ENCODE assay signal across 16 cellular contexts in the genomic region with DNA sequence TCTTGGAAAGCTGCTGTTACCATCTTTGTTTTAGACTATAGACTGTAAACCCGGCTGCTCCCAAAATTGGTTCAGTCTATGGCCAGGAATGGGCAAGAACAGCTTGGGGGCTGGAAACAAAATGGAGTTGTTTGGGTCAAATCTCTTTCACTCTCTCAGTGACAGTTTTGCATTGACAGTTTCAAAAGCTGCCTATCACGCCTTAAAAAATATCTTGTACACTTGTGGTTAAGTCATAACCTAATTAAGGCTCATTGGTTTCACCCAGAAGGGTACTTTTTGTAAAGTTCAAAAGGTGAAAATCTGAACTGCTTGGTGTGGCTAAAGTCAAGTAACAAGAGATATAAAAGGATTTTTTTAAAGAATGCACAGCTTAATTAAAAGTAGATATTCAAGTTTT.
DNase-seq lines count a peak whose midpoint lies in the region; ATAC-seq, FAIRE-seq and TF ChIP-seq lines count a peak whose summit lies in the region.
"Had no signal": no experiment of that assay in that cellular context is flagged by ENCODE, and none has a peak within 500 bp of the region (broad histone marks: within the 10 kb centered on the region; RNA-seq: fewer than 3 reads in every experiment).

No MANE protein-coding gene starts in this region.

- H2AFZ ChIP-seq in OCI-LY3 (ENCODE audit: low read depth, low read length): 0 out of 2 replicates have a peak overlapping the region, but pooled peaks have one; percentile 39

- no peak for FAIRE-seq in frontal cortex (lab: Jason Lieb, UNC)
- FAIRE-seq: pancreas had no signal

- no peaks in the 10 kb centered on the region for H3K36me3 Mint-ChIP-seq in natural killer cell
- H3K36me3 Mint-ChIP-seq: CD8-positive, alpha-beta T cell had no signal

- H3K4me1 ChIP-seq in OCI-LY3 (ENCODE audit: low read length): 0 out of 2 replicates have a peak, but pooled peaks cover 5% of the 10 kb centered on the region
- H3K4me1 ChIP-seq: pancreas, thyroid gland had no signal

- H3K27ac ChIP-seq in OCI-LY3 (ENCODE audit: low read length): no peak overlapping the region
- H3K27ac ChIP-seq: pancreas, thyroid gland had no signal

- no peaks in the 10 kb centered on the region for H3K27me3 Mint-ChIP-seq in natural killer cell (ENCODE audit: low read depth in 2 of 2)

- peaks cover 6 to 11% of the 10 kb centered on the region in 2 donors for H3K9me3 Mint-ChIP-seq in natural killer cell

- intact Hi-C loops in natural killer cell (cut with micrococcal nuclease): no loop called here

- H3K27me3 ChIP-seq in OCI-LY3 (ENCODE audit: low read depth, low read length): no peaks in the 10 kb centered on the region
- H3K27me3 ChIP-seq: pancreas, thyroid gland had no signal

- H3K27ac Mint-ChIP-seq in natural killer cell: no peak overlapping the region
- H3K27ac Mint-ChIP-seq: activated T-helper 1 cell treated with anti-CD3 and anti-CD28 coated beads, Interleukin-12 subunit alpha, Interleukin-12 subunit beta, Interleukin-2, Interleukin-4 antibody, amounts not matched to agents 30 ng/mL and 10 ng/mL and 1 ng/mL, durations not matched to agents 14 hours and 24 hours and 36 hours; CD8-positive, alpha-beta T cell had no signal

- H3K9me3 ChIP-seq in OCI-LY3 (ENCODE audit: insufficient read depth, low read length): no peaks in the 10 kb centered on the region
- H3K9me3 ChIP-seq: pancreas, thyroid gland had no signal

- H3K79me2 ChIP-seq in OCI-LY3 (ENCODE audit: low read length): no peaks in the 10 kb centered on the region

- H3K4me3 Mint-ChIP-seq in natural killer cell: no peak overlapping the region
- H3K4me3 Mint-ChIP-seq: activated T-helper 1 cell treated with anti-CD3 and anti-CD28 coated beads, Interleukin-12 subunit alpha, Interleukin-12 subunit beta, Interleukin-2, Interleukin-4 antibody, amounts not matched to agents 30 ng/mL and 10 ng/mL and 1 ng/mL, durations not matched to agents 14 hours and 24 hours and 36 hours; CD8-positive, alpha-beta T cell had no signal

- H3K9ac ChIP-seq in OCI-LY3 (ENCODE audit: low read length): no peak overlapping the region

- H3K4me3 ChIP-seq in OCI-LY3 (ENCODE audit: low read length): no peak overlapping the region
- H3K4me3 ChIP-seq: pancreas, thyroid gland had no signal

- DNase-seq in frontal cortex (ENCODE audit: low spot score in 2 of 2) (no peak), 8988T (no peak), natural killer cell (no peak)
- DNase-seq: activated CD4-positive, alpha-beta T cell treated with anti-CD3 and anti-CD28 coated beads for 4 hours; aorta; CD8-positive, alpha-beta T cell; GDM1; pancreas; SW 1271; thyroid gland had no signal

- no peak overlapping the region for H3K4me2 ChIP-seq in OCI-LY3 (ENCODE audit: low read length)

- peak; percentile 99 for ATAC-seq in GM18909 (IDR thresholded peaks at IDR 0.05; ENCODE audit: poor library complexity, unreplicated experiment)
- ATAC-seq in GM21723 (IDR thresholded peaks at IDR 0.05; ENCODE audit: unreplicated experiment): peak; percentile 87
- ATAC-seq in HG03097 (IDR thresholded peaks at IDR 0.05; ENCODE audit: low FRiP score, unreplicated experiment): peak; percentile 74
- no peak for ATAC-seq in natural killer cell
- no peak for ATAC-seq in SK-N-SH treated with all-trans-retinoic acid at 6 μM for 48 hours
- ATAC-seq: CD8-positive, alpha-beta T cell; pancreas had no signal

- no peaks in the 10 kb centered on the region for H3K4me1 Mint-ChIP-seq in natural killer cell

- TF ChIP-seq CTCF in OCI-LY3 (IDR thresholded peaks at IDR 0.05; ENCODE audit: low read depth, low read length) (no peak), natural killer cell (IDR thresholded peaks at IDR 0.05) (no peak)

- H4K20me1 ChIP-seq in OCI-LY3 (ENCODE audit: insufficient read depth, low read length): no peaks in the 10 kb centered on the region

- H3K36me3 ChIP-seq in OCI-LY3 (replicated peaks; ENCODE audit: low read depth, low read length): no peaks in the 10 kb centered on the region
- H3K36me3 ChIP-seq: pancreas, thyroid gland had no signal

TF ChIP-seq in SK-N-SH treated with all-trans-retinoic acid at 6 μM for 48 hours, 23 proteins besides CTCF, POLR2A, EP300 and RAD21:
- no peak for TF ChIP-seq ZC3H10 (CRISPR knock-in tag; IDR thresholded peaks at IDR 0.05)
- no peak for TF ChIP-seq ARNTL (CRISPR knock-in tag; IDR thresholded peaks at IDR 0.05; ENCODE audit: borderline replicate concordance, low read depth)
- TF ChIP-seq ZNF8 (CRISPR knock-in tag; IDR thresholded peaks at IDR 0.05): no peak
- TF ChIP-seq ESRRG (CRISPR knock-in tag; IDR thresholded peaks at IDR 0.05): no peak
- TF ChIP-seq CSDC2 (CRISPR knock-in tag; IDR thresholded peaks at IDR 0.05): no peak
- TF ChIP-seq, protein P1, sequence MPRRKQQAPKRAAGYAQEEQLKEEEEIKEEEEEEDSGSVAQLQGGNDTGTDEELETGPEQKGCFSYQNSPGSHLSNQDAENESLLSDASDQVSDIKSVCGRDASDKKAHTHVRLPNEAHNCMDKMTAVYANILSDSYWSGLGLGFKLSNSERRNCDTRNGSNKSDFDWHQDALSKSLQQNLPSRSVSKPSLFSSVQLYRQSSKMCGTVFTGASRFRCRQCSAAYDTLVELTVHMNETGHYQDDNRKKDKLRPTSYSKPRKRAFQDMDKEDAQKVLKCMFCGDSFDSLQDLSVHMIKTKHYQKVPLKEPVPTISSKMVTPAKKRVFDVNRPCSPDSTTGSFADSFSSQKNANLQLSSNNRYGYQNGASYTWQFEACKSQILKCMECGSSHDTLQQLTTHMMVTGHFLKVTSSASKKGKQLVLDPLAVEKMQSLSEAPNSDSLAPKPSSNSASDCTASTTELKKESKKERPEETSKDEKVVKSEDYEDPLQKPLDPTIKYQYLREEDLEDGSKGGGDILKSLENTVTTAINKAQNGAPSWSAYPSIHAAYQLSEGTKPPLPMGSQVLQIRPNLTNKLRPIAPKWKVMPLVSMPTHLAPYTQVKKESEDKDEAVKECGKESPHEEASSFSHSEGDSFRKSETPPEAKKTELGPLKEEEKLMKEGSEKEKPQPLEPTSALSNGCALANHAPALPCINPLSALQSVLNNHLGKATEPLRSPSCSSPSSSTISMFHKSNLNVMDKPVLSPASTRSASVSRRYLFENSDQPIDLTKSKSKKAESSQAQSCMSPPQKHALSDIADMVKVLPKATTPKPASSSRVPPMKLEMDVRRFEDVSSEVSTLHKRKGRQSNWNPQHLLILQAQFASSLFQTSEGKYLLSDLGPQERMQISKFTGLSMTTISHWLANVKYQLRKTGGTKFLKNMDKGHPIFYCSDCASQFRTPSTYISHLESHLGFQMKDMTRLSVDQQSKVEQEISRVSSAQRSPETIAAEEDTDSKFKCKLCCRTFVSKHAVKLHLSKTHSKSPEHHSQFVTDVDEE (CRISPR knock-in tag; IDR thresholded peaks at IDR 0.05): no peak
- TF ChIP-seq, protein P2, sequence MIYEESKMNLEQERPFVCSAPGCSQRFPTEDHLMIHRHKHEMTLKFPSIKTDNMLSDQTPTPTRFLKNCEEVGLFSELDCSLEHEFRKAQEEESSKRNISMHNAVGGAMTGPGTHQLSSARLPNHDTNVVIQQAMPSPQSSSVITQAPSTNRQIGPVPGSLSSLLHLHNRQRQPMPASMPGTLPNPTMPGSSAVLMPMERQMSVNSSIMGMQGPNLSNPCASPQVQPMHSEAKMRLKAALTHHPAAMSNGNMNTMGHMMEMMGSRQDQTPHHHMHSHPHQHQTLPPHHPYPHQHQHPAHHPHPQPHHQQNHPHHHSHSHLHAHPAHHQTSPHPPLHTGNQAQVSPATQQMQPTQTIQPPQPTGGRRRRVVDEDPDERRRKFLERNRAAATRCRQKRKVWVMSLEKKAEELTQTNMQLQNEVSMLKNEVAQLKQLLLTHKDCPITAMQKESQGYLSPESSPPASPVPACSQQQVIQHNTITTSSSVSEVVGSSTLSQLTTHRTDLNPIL (CRISPR knock-in tag; IDR thresholded peaks at IDR 0.05; ENCODE audit: low read depth): no peak
- TF ChIP-seq, protein P3, sequence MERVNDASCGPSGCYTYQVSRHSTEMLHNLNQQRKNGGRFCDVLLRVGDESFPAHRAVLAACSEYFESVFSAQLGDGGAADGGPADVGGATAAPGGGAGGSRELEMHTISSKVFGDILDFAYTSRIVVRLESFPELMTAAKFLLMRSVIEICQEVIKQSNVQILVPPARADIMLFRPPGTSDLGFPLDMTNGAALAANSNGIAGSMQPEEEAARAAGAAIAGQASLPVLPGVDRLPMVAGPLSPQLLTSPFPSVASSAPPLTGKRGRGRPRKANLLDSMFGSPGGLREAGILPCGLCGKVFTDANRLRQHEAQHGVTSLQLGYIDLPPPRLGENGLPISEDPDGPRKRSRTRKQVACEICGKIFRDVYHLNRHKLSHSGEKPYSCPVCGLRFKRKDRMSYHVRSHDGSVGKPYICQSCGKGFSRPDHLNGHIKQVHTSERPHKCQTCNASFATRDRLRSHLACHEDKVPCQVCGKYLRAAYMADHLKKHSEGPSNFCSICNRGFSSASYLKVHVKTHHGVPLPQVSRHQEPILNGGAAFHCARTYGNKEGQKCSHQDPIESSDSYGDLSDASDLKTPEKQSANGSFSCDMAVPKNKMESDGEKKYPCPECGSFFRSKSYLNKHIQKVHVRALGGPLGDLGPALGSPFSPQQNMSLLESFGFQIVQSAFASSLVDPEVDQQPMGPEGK (CRISPR knock-in tag; IDR thresholded peaks at IDR 0.05; ENCODE audit: borderline replicate concordance): no peak
- no peak for TF ChIP-seq ZFP30 (CRISPR knock-in tag; IDR thresholded peaks at IDR 0.05)
- TF ChIP-seq RARB (CRISPR knock-in tag; IDR thresholded peaks at IDR 0.05): no peak
- no peak for TF ChIP-seq TCF4 (CRISPR knock-in tag; IDR thresholded peaks at IDR 0.05; ENCODE audit: borderline replicate concordance)
- no peak for TF ChIP-seq TOX (CRISPR knock-in tag; IDR thresholded peaks at IDR 0.05; ENCODE audit: borderline replicate concordance)
- TF ChIP-seq ZNF565 (CRISPR knock-in tag; conservative IDR thresholded peaks at IDR 0.05; ENCODE audit: low read depth): no peak
- TF ChIP-seq, protein P4, sequence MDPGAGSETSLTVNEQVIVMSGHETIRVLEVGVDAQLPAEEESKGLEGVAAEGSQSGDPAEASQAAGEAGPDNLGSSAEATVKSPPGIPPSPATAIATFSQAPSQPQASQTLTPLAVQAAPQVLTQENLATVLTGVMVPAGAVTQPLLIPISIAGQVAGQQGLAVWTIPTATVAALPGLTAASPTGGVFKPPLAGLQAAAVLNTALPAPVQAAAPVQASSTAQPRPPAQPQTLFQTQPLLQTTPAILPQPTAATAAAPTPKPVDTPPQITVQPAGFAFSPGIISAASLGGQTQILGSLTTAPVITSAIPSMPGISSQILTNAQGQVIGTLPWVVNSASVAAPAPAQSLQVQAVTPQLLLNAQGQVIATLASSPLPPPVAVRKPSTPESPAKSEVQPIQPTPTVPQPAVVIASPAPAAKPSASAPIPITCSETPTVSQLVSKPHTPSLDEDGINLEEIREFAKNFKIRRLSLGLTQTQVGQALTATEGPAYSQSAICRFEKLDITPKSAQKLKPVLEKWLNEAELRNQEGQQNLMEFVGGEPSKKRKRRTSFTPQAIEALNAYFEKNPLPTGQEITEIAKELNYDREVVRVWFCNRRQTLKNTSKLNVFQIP (CRISPR knock-in tag; IDR thresholded peaks at IDR 0.05; ENCODE audit: borderline replicate concordance, low read depth): no peak
- TF ChIP-seq ISL1 (CRISPR knock-in tag; IDR thresholded peaks at IDR 0.05): no peak

Comparison
In these comparisons a context has a peak if more than half of its experiments do, and no peak if none do; other contexts are left out.
1. ATAC-seq: peak in GM18909 (single experiment), GM21723 (single experiment) and HG03097 (single experiment); none in natural killer cell (0 of 3) and SK-N-SH treated with all-trans-retinoic acid at 6 μM for 48 hours (single experiment).